8 cellular contexts compared by ENCODE assay signal in the genomic region with DNA sequence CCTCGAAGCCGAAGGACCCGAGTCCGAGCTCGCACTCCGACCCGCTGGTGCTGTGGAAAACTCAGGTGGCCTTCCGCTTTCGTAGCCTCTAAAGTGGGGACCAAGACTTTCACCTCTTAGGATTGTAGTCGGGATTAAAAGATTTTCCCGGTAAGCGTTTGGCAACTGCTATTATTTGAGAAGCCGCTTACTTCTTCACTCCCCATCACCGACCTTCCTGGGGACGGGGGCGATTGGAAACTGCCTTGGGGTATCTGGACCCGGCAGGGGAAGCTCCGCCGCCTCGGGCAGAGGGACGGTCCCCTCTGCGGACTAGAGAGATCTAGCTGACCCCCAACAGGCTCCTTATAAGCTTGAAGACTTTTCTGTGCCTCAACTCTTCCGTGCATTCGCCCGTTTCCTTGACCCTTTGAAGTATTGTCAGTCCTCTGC. TPM values are rescaled to one million over a fixed set of nuclear protein-coding genes. Genes with fewer than 3 reads are reported as not detected.
DNase-seq lines count a peak whose midpoint lies in the region; ATAC-seq, FAIRE-seq and TF ChIP-seq lines count a peak whose summit lies in the region.

No MANE protein-coding gene starts in this region.

- H3K27ac ChIP-seq in OCI-LY7 (ENCODE audit: low read depth, low read length, poor library complexity, severe bottlenecking) (no peak overlapping the region), endothelial cell of umbilical vein (ENCODE audit: insufficient read depth, low read depth, low read length) (no peak overlapping the region), osteoblast (ENCODE audit: low read depth, low read length) (peak overlapping the region; percentile 84)

- H2AFZ ChIP-seq in OCI-LY7 (ENCODE audit: low read length), result peak overlapping the region; percentile 46; the same call in 1 of the 2 replicates
- peak overlapping the region; percentile 80 for H2AFZ ChIP-seq in endothelial cell of umbilical vein (ENCODE audit: low read depth, low read length)
- H2AFZ ChIP-seq in osteoblast (ENCODE audit: low read length), result peak overlapping the region; percentile 61

- TF ChIP-seq CTCF in GM06990 (IDR thresholded peaks at IDR 0.05; ENCODE audit: insufficient read depth, low read length, poor library complexity, severe bottlenecking) (no peak), OCI-LY7 (conservative IDR thresholded peaks at IDR 0.05; ENCODE audit: low read length) (no peak), endothelial cell of umbilical vein (IDR thresholded peaks at IDR 0.05; ENCODE audit: extremely low read depth in 1 of 2, insufficient read depth in 1 of 2, low read depth in 1 of 2, low read length in 2 of 2) (no peak), osteoblast (IDR thresholded peaks at IDR 0.05; ENCODE audit: extremely low read depth, low read depth, low read length) (no peak)

- intact Hi-C loops in OCI-LY7 (cut with micrococcal nuclease; ENCODE audit: unreplicated experiment), result no loop called here
- intact Hi-C loops in endothelial cell of umbilical vein (cut with micrococcal nuclease), result loop anchor here (1.0 to 2.0 kb wide), 2 partner anchors 10 to 17 kb away; partner anchors contain the start of gene NAA25

- dilution Hi-C loops in endothelial cell of umbilical vein (cut with MboI; ENCODE audit: extremely low pct_ligation_motif_present, low sequenced_read_pairs), result no loop called here

- BruUV-seq in OCI-LY7 (replicated peaks; lab: Mats Ljungman, UMichigan), result TSS peak; percentile 61
- no TSS peak for BruUV-seq in endothelial cell of umbilical vein (replicated peaks; lab: Mats Ljungman, UMichigan)

- no peak for ATAC-seq in HG03097 (IDR thresholded peaks at IDR 0.05; ENCODE audit: low FRiP score, unreplicated experiment)
- no peak for ATAC-seq in GM21717 (IDR thresholded peaks at IDR 0.05; ENCODE audit: unreplicated experiment)

- no peaks in the 10 kb centered on the region for H3K9me1 ChIP-seq in endothelial cell of umbilical vein (replicated peaks; ENCODE audit: control insufficient read depth, extremely low read depth, insufficient read depth, low read length)

- H4K20me1 ChIP-seq in OCI-LY7 (ENCODE audit: insufficient read depth, low read length), result no peaks in the 10 kb centered on the region
- H4K20me1 ChIP-seq in endothelial cell of umbilical vein (replicated peaks; ENCODE audit: control insufficient read depth, extremely low read depth, insufficient read depth, low read length), result no peaks in the 10 kb centered on the region
- H4K20me1 ChIP-seq in osteoblast (ENCODE audit: insufficient read depth, low read length), result peaks cover 11% of the 10 kb centered on the region

- peak overlapping the region; percentile 82 for H3K9ac ChIP-seq in endothelial cell of umbilical vein (replicated peaks; ENCODE audit: extremely low read depth, insufficient read depth, low read length)

- TF ChIP-seq POLR2A in endothelial cell of umbilical vein (IDR thresholded peaks at IDR 0.05; ENCODE audit: low read depth, low read length), result no peak

- DNase-seq in GM06990 (ENCODE audit: extremely low read depth, insufficient read length) (peak; percentile 28), OCI-LY7 (ENCODE audit: low spot score) (no peak), endothelial cell of umbilical vein (ENCODE audit: low read depth, low spot score) (peak; percentile 43), osteoblast (ENCODE audit: insufficient read length, low spot score, missing footprints) (no peak), pons (ENCODE audit: low spot score) (no peak), NCI-H1048 (lab: John Stamatoyannopoulos, UW) (no peak)

- H3K79me2 ChIP-seq in OCI-LY7 (ENCODE audit: insufficient read depth, low read depth, low read length) (no peaks in the 10 kb centered on the region), endothelial cell of umbilical vein (ENCODE audit: control insufficient read depth, insufficient read depth, low read length) (peaks cover 5% of the 10 kb centered on the region), osteoblast (ENCODE audit: insufficient read depth, low read length) (peaks cover 50% of the 10 kb centered on the region)

- H3K9me2 ChIP-seq in OCI-LY7 (ENCODE audit: insufficient read depth, low read length), result no peaks in the 10 kb centered on the region

- H3K4me1 ChIP-seq in OCI-LY7 (ENCODE audit: insufficient read depth, low read length, poor library complexity, severe bottlenecking) (peaks cover 31% of the 10 kb centered on the region), endothelial cell of umbilical vein (ENCODE audit: control insufficient read depth, extremely low read depth, insufficient read depth, low read length) (peaks cover 20% of the 10 kb centered on the region), osteoblast (ENCODE audit: insufficient read depth, low read length) (peaks cover 69% of the 10 kb centered on the region)

- FAIRE-seq in endothelial cell of umbilical vein (lab: Jason Lieb, UNC), result no peak

- H3K4me2 ChIP-seq in OCI-LY7 (ENCODE audit: low read length) (peak overlapping the region; percentile 89), endothelial cell of umbilical vein (ENCODE audit: insufficient read depth, low read length) (peak overlapping the region; percentile 44), osteoblast (ENCODE audit: insufficient read depth, low read length) (peak overlapping the region; percentile 95)

- H3K9me3 ChIP-seq in OCI-LY7 (ENCODE audit: low read length), result no peaks in the 10 kb centered on the region
- no peaks in the 10 kb centered on the region for H3K9me3 ChIP-seq in endothelial cell of umbilical vein (replicated peaks; ENCODE audit: control insufficient read depth, insufficient read depth, low read length)
- H3K9me3 ChIP-seq in osteoblast (ENCODE audit: low read depth, low read length), result no peaks in the 10 kb centered on the region

- CTCF ChIA-PET in OCI-LY7 (lab: Charles Lee; ENCODE audit: unreplicated experiment) (interaction anchor here (0.6 kb wide), 2 partner anchors 289 to 605 kb away, joined by 3 to 4 read pairs; no protein-coding TSS in a partner anchor), endothelial cell of umbilical vein (lab: Charles Lee) (interaction anchor here (0.9 to 2.3 kb wide), 3 partner anchors 9 to 134 kb away, joined by 3 to 8 read pairs (median 6); no protein-coding TSS in a partner anchor)

- POLR2A ChIA-PET in OCI-LY7 (lab: Charles Lee), result interaction anchor here (1.0 to 3.3 kb wide), 3 partner anchors 9 to 112 kb away, joined by 3 to 36 read pairs (median 4); partner anchors contain the start of genes ERP29 and NAA25
- POLR2A ChIA-PET in endothelial cell of umbilical vein (lab: Charles Lee), result interaction anchor here (1.2 to 1.8 kb wide), 3 partner anchors 9 to 19 kb away, joined by 3 to 13 read pairs (median 4); no protein-coding TSS in a partner anchor

- H3K4me3 ChIP-seq in GM06990 (replicated peaks; ENCODE audit: low read depth, low read length) (peak overlapping the region; percentile 92), OCI-LY7 (ENCODE audit: low read depth, low read length, poor library complexity, severe bottlenecking) (peak overlapping the region; percentile 79), endothelial cell of umbilical vein (replicated peaks in 1 of 3; ENCODE audit: insufficient read depth in 1 of 3, low read depth in 1 of 3, low read length in 3 of 3) (peak overlapping the region; percentile 52 to 64 (median 61)), osteoblast (ENCODE audit: insufficient read depth, low read length) (peak overlapping the region; percentile 96)

- H3K27me3 ChIP-seq in GM06990 (replicated peaks; ENCODE audit: control insufficient read depth, insufficient read depth, low read length), result no peaks in the 10 kb centered on the region
- H3K27me3 ChIP-seq in endothelial cell of umbilical vein (ENCODE audit: control insufficient read depth in 2 of 2, insufficient read depth in 2 of 2, low read length in 2 of 2), result peaks cover 0 to 2% of the 10 kb centered on the region in 2 experiments
- H3K27me3 ChIP-seq in osteoblast (ENCODE audit: insufficient read depth, low read length), result no peaks in the 10 kb centered on the region

- H3K36me3 ChIP-seq in GM06990 (ENCODE audit: control insufficient read depth, insufficient read depth, low read length), result no peaks in the 10 kb centered on the region
- no peaks in the 10 kb centered on the region for H3K36me3 ChIP-seq in OCI-LY7 (ENCODE audit: insufficient read depth, low read length)
- no peaks in the 10 kb centered on the region for H3K36me3 ChIP-seq in endothelial cell of umbilical vein (ENCODE audit: control insufficient read depth in 2 of 2, extremely low read depth in 1 of 2, insufficient read depth in 2 of 2, low read length in 2 of 2)
- no peaks in the 10 kb centered on the region for H3K36me3 ChIP-seq in osteoblast (ENCODE audit: insufficient read depth, low read length)

TF ChIP-seq in endothelial cell of umbilical vein, 7 proteins besides CTCF, POLR2A, EP300 and RAD21 (continues in another document):
- no peak for TF ChIP-seq FOS (IDR thresholded peaks at IDR 0.05; ENCODE audit: borderline replicate concordance, insufficient read depth, low read length)
- no peak for TF ChIP-seq GATA2 (IDR thresholded peaks at IDR 0.05; ENCODE audit: insufficient read depth, insufficient read length, low read depth, low read length)
- TF ChIP-seq MYC (IDR thresholded peaks at IDR 0.05; ENCODE audit: low read depth, low read length), result no peak
- TF ChIP-seq JUN (IDR thresholded peaks at IDR 0.05; ENCODE audit: borderline replicate concordance, insufficient read depth, insufficient read length, low read depth), result no peak

RNA-seq across cellular contexts. Expression of gene TRAFD1, which starts 0.7 kb away (rescaled TPM):
- total RNA-seq in OCI-LY7 (2014; rRNA removed; shearing (Covaris generic)), result 14.3 and 21.0 TPM in 2 replicates
- total RNA-seq in OCI-LY7 (2022), result 19.4 and 24.2 TPM in 2 replicates
- 22.4 and 24.9 TPM in 2 replicates for total RNA-seq in endothelial cell of umbilical vein
- 17.3 and 20.3 TPM in 2 replicates for polyA plus RNA-seq in endothelial cell of umbilical vein
- polyA plus RNA-seq in endothelial cell of umbilical vein (2011; cell fraction: cytosol; rRNA removed), result 20.3 and 20.5 TPM in 2 replicates
- polyA plus RNA-seq in endothelial cell of umbilical vein (2011; cell fraction: nucleus; rRNA removed), result 20.3 and 22.4 TPM in 2 replicates
- polyA plus RNA-seq in endothelial cell of umbilical vein (2012), result 26.9 and 28.5 TPM in 2 replicates
- 23.1 and 27.4 TPM in 2 replicates for polyA minus RNA-seq in endothelial cell of umbilical vein
- 16.3 TPM for polyA minus RNA-seq in endothelial cell of umbilical vein (2011; cell fraction: cytosol; rRNA and poly(A)+ RNA removed)
- 7.1 and 10.6 TPM in 2 replicates for polyA minus RNA-seq in endothelial cell of umbilical vein (2011; cell fraction: nucleus; rRNA and poly(A)+ RNA removed)
- total RNA-seq in osteoblast, result 39.8 and 40.5 TPM in 2 replicates

RNA-seq across cellular contexts. Expression of gene NAA25, which starts 17.4 kb away (rescaled TPM):
- total RNA-seq in OCI-LY7 (2014; rRNA removed; shearing (Covaris generic)), result 21.6 and 27.4 TPM in 2 replicates
- total RNA-seq in OCI-LY7 (2022), result 48.2 and 50.3 TPM in 2 replicates
- total RNA-seq in endothelial cell of umbilical vein, result 25.5 and 26.6 TPM in 2 replicates
- 3.9 and 5.3 TPM in 2 replicates for polyA plus RNA-seq in endothelial cell of umbilical vein
- polyA plus RNA-seq in endothelial cell of umbilical vein (2011; cell fraction: cytosol; rRNA removed), result 4.8 and 5.3 TPM in 2 replicates
- polyA plus RNA-seq in endothelial cell of umbilical vein (2011; cell fraction: nucleus; rRNA removed), result 17.7 and 24.9 TPM in 2 replicates
- polyA plus RNA-seq in endothelial cell of umbilical vein (2012), result 12.7 and 21.1 TPM in 2 replicates
- polyA minus RNA-seq in endothelial cell of umbilical vein, result 19.6 and 22.2 TPM in 2 replicates
- 18.5 TPM for polyA minus RNA-seq in endothelial cell of umbilical vein (2011; cell fraction: cytosol; rRNA and poly(A)+ RNA removed)
- polyA minus RNA-seq in endothelial cell of umbilical vein (2011; cell fraction: nucleus; rRNA and poly(A)+ RNA removed), result 29.1 and 46.5 TPM in 2 replicates
- 20.0 and 20.6 TPM in 2 replicates for total RNA-seq in osteoblast

Comparison
In these comparisons a context has a peak if more than half of its experiments do, and no peak if none do; other contexts are left out.
1. DNase-seq: peak in GM06990 (single experiment) and endothelial cell of umbilical vein (single experiment); none in OCI-LY7 (single experiment), osteoblast (single experiment), pons (single experiment) and NCI-H1048 (single experiment).
2. H3K4me2 ChIP-seq: peak in every context shown above with its lines; median percentile 95 in osteoblast; 89 in OCI-LY7; 44 in endothelial cell of umbilical vein.
3. Peak in every context shown above with its lines, with median percentiles within 50 percentile points of each other: H3K4me3 ChIP-seq and H2AFZ ChIP-seq.